Comparison of ENCODE assay signal across 8 cellular contexts in genomic region chr13:101452519-101453485, GRCh38. TPM values are rescaled to one million over a fixed set of nuclear protein-coding genes. Genes with fewer than 3 reads are reported as not detected.
DNase-seq lines count a peak whose midpoint lies in the region; ATAC-seq and TF ChIP-seq lines count a peak whose summit lies in the region.

ITGBL1 (plus strand) TSS chr13:101452675; CDS start chr13:101452834, 159 bp downstream.

- H3K36me3 ChIP-seq in BE2C (no peaks in the 10 kb centered on the region), duodenal mucosa (ENCODE audit: control insufficient read depth in 1 of 2, insufficient read depth in 2 of 2, low read length in 2 of 2) (no peaks in the 10 kb centered on the region), trophoblast cell (ENCODE audit: control insufficient read depth in 1 of 2, insufficient read depth in 2 of 2, low read length in 2 of 2) (no peaks in the 10 kb centered on the region), Peyer's patch (no peaks in the 10 kb centered on the region)

- H2BK120ac ChIP-seq in trophoblast cell (ENCODE audit: insufficient read depth, low read length, poor library complexity): peak within 1 kb of the TSS; percentile 93

- peaks cover 6% of the 10 kb centered on the region for H3K79me2 ChIP-seq in trophoblast cell (ENCODE audit: control insufficient read depth, insufficient read depth, low read length, poor library complexity)

- H3K4ac ChIP-seq in trophoblast cell (ENCODE audit: low read depth, low read length): peak within 1 kb of the TSS; percentile 9

- H4K91ac ChIP-seq in trophoblast cell (ENCODE audit: low read depth, low read length): peak within 1 kb of the TSS; percentile 82

- no peaks in the 10 kb centered on the region for H3K4me1 Mint-ChIP-seq in stimulated activated memory B cell treated with anti-CD40 and anti-IgM and Interleukin-4, amounts not matched to agents 10 μg/mL and 1 μg/mL and 100 μg/mL, for 72 hours

- peak within 1 kb of the TSS; percentile 36 for H3K18ac ChIP-seq in trophoblast cell (ENCODE audit: low read length)

- peak; percentile 68 for ATAC-seq in GM19467 (IDR thresholded peaks at IDR 0.05; ENCODE audit: unreplicated experiment)
- ATAC-seq in HG03565 (IDR thresholded peaks at IDR 0.05; ENCODE audit: unreplicated experiment): peak; percentile 94
- ATAC-seq in stimulated activated memory B cell treated with anti-CD40 and anti-IgM and Interleukin-4, amounts not matched to agents 10 μg/mL and 1 μg/mL and 100 μg/mL, for 72 hours: no peak

- WGBS in trophoblast cell (ENCODE audit: extremely low coverage, insufficient coverage, insufficient read length): no CpG with 5 or more reads among the region's 18 CpGs

- H2BK5ac ChIP-seq in trophoblast cell (ENCODE audit: low read depth, low read length, poor library complexity): peak within 1 kb of the TSS; percentile 34

- H3K27ac Mint-ChIP-seq in stimulated activated memory B cell treated with anti-CD40 and anti-IgM and Interleukin-4, amounts not matched to agents 10 μg/mL and 1 μg/mL and 100 μg/mL, for 72 hours: no peak within 1 kb of the TSS

- H4K8ac ChIP-seq in trophoblast cell (ENCODE audit: low read depth, low read length): peak within 1 kb of the TSS; percentile 31

- H3K36me3 Mint-ChIP-seq in stimulated activated memory B cell treated with anti-CD40 and anti-IgM and Interleukin-4, amounts not matched to agents 10 μg/mL and 1 μg/mL and 100 μg/mL, for 72 hours: no peaks in the 10 kb centered on the region

- no peak within 1 kb of the TSS for H3K9ac ChIP-seq in duodenal mucosa (ENCODE audit: low read depth in 1 of 2, low read length in 2 of 2)
- no peak within 1 kb of the TSS for H3K9ac ChIP-seq in trophoblast cell (ENCODE audit: low read length)

- H3K4me1 ChIP-seq in BE2C (no peaks in the 10 kb centered on the region), duodenal mucosa (ENCODE audit: control insufficient read depth in 1 of 2, insufficient read depth in 2 of 2, low read length in 2 of 2) (peaks cover 0 to 3% of the 10 kb centered on the region in 2 donors), trophoblast cell (ENCODE audit: control insufficient read depth in 1 of 2, insufficient read depth in 2 of 2, low read length in 2 of 2) (peaks cover 14 to 16% of the 10 kb centered on the region in 2 experiments), Peyer's patch (peaks cover 0 to 4% (median 0%) of the 10 kb centered on the region in 4 donors)

- no peak within 1 kb of the TSS for H3K4me3 Mint-ChIP-seq in stimulated activated memory B cell treated with anti-CD40 and anti-IgM and Interleukin-4, amounts not matched to agents 10 μg/mL and 1 μg/mL and 100 μg/mL, for 72 hours

- no peak within 1 kb of the TSS for H4K12ac ChIP-seq in trophoblast cell (ENCODE audit: low read depth, low read length)

- no peak for TF ChIP-seq POLR2A in Peyer's patch (IDR thresholded peaks at IDR 0.05)

- H3K14ac ChIP-seq in trophoblast cell (ENCODE audit: low read length): peak within 1 kb of the TSS; percentile 32

- DNase-seq in BE2C (no peak), trophoblast cell (no peak), SIG-M5 (lab: John Stamatoyannopoulos, UW) (no peak), Peyer's patch (no peak)

- H3K9me3 Mint-ChIP-seq in stimulated activated memory B cell treated with anti-CD40 and anti-IgM and Interleukin-4, amounts not matched to agents 10 μg/mL and 1 μg/mL and 100 μg/mL, for 72 hours: no peaks in the 10 kb centered on the region

- no peak within 1 kb of the TSS for H3K4me2 ChIP-seq in trophoblast cell (ENCODE audit: low read length)

- TF ChIP-seq CTCF in BE2C (IDR thresholded peaks at IDR 0.05; ENCODE audit: low read depth, low read length) (no peak), Peyer's patch (IDR thresholded peaks at IDR 0.05) (no peak)

- H3K79me1 ChIP-seq in trophoblast cell (ENCODE audit: low read length): peaks cover 14% of the 10 kb centered on the region

- peak within 1 kb of the TSS; percentile 39 for H2AK5ac ChIP-seq in trophoblast cell (ENCODE audit: low read length)

- peaks cover 41% of the 10 kb centered on the region for H3K27me3 Mint-ChIP-seq in stimulated activated memory B cell treated with anti-CD40 and anti-IgM and Interleukin-4, amounts not matched to agents 10 μg/mL and 1 μg/mL and 100 μg/mL, for 72 hours

- H3K23ac ChIP-seq in trophoblast cell (ENCODE audit: low read length): no peak within 1 kb of the TSS

- H2AFZ ChIP-seq in trophoblast cell (ENCODE audit: insufficient read depth, low read length, poor library complexity): peak within 1 kb of the TSS; percentile 12

- H2BK12ac ChIP-seq in trophoblast cell (ENCODE audit: low read length): peak within 1 kb of the TSS; percentile 78

- peak within 1 kb of the TSS; percentile 10; the same call in 1 of the 2 replicates for H3K4me3 ChIP-seq in BE2C (ENCODE audit: low read depth, low read length)
- H3K4me3 ChIP-seq in duodenal mucosa (ENCODE audit: low read depth in 1 of 2, low read length in 2 of 2): peak within 1 kb of the TSS; percentile 63
- no peak within 1 kb of the TSS for H3K4me3 ChIP-seq in trophoblast cell (ENCODE audit: low read depth, low read length)
- H3K4me3 ChIP-seq in Peyer's patch: peak within 1 kb of the TSS in 2 of 4 donors; percentile 30 to 51

- H3K27ac ChIP-seq in duodenal mucosa (ENCODE audit: low read depth, low read length) (no peak within 1 kb of the TSS), trophoblast cell (ENCODE audit: low read depth, low read length) (no peak within 1 kb of the TSS), Peyer's patch (no peak within 1 kb of the TSS)

- H3K9me3 ChIP-seq in BE2C (no peaks in the 10 kb centered on the region), duodenal mucosa (ENCODE audit: control insufficient read depth in 1 of 2, low read length in 2 of 2) (no peaks in the 10 kb centered on the region), trophoblast cell (ENCODE audit: insufficient read depth, low read depth, low read length) (no peaks in the 10 kb centered on the region), Peyer's patch (no peaks in the 10 kb centered on the region)

- H3K27me3 ChIP-seq in BE2C (peaks cover 19% of the 10 kb centered on the region), duodenal mucosa (ENCODE audit: control insufficient read depth in 1 of 2, insufficient read depth in 2 of 2, low read length in 2 of 2) (no peaks in the 10 kb centered on the region), trophoblast cell (ENCODE audit: insufficient read depth, low read length) (no peaks in the 10 kb centered on the region), Peyer's patch (no peaks in the 10 kb centered on the region)

RNA-seq across cellular contexts. Expression of gene ITGBL1, which starts in this region (rescaled TPM):
- polyA plus RNA-seq in BE2C (2012; ENCODE audit: insufficient read depth, insufficient read length, low read depth): not detected
- 0.10 and 0.14 TPM in 2 replicates for polyA plus RNA-seq in trophoblast cell (2013)
- 1 to 10 TPM in 1 of 4 donors, under 1 TPM in 2, not detected in 1; 0.27 to 2.6 (median 0.83) TPM for total RNA-seq in Peyer's patch
